In the genomic region with DNA sequence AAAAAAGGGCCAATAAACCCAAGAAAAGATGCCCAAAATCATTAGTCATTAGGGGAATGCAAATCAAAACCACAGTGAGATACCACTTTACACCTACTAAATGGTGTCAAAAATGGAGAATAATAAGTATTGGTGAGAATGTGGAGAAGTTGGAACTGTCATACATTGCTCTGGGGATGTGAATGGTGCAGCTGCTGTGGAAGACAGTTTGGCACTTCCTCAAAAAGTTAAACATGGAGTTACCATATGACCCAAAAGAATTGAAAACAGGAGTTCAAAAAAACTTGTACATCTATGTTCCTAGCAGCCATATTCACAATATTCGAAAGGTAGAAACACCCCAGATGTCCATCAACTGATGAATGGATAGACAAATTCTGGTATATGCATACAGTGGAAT, we compare ENCODE assay signal across 2 cellular contexts.
TF ChIP-seq lines count a peak whose summit lies in the region.

No MANE protein-coding gene starts in this region.

TF ChIP-seq in HepG2, 621 proteins besides CTCF, POLR2A, EP300 and RAD21:
- TF ChIP-seq RBM22 (optimal IDR thresholded peaks at IDR 0.05; ENCODE audit: low read length) (no peak), TEAD3 (CRISPR knock-in tag; optimal IDR thresholded peaks at IDR 0.05; ENCODE audit: borderline replicate concordance) (no peak), PRMT3 (CRISPR knock-in tag; IDR thresholded peaks at IDR 0.05; ENCODE audit: borderline replicate concordance, low read depth) (no peak), XBP1 (CRISPR knock-in tag; IDR thresholded peaks at IDR 0.05) (no peak), ZNF256 (CRISPR knock-in tag; conservative IDR thresholded peaks at IDR 0.05) (no peak), MAZ (IDR thresholded peaks at IDR 0.05; ENCODE audit: borderline replicate concordance, low read depth, low read length) (no peak), MAZ (CRISPR knock-in tag; IDR thresholded peaks at IDR 0.05; ENCODE audit: low read depth) (no peak), ZNF747 (CRISPR knock-in tag; IDR thresholded peaks at IDR 0.05; ENCODE audit: borderline replicate concordance) (no peak), ZNF724P (CRISPR knock-in tag; IDR thresholded peaks at IDR 0.05; ENCODE audit: borderline replicate concordance) (no peak), RARG (CRISPR knock-in tag; IDR thresholded peaks at IDR 0.05; ENCODE audit: low read depth) (no peak), TAF1 (CRISPR knock-in tag; IDR thresholded peaks at IDR 0.05) (no peak), TAF15 (IDR thresholded peaks at IDR 0.05; ENCODE audit: low read depth, low read length, poor library complexity, severe bottlenecking) (no peak)
- TF ChIP-seq, protein P1, sequence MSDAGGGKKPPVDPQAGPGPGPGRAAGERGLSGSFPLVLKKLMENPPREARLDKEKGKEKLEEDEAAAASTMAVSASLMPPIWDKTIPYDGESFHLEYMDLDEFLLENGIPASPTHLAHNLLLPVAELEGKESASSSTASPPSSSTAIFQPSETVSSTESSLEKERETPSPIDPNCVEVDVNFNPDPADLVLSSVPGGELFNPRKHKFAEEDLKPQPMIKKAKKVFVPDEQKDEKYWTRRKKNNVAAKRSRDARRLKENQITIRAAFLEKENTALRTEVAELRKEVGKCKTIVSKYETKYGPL (CRISPR knock-in tag; IDR thresholded peaks at IDR 0.05): no peak
- TF ChIP-seq, protein P2, sequence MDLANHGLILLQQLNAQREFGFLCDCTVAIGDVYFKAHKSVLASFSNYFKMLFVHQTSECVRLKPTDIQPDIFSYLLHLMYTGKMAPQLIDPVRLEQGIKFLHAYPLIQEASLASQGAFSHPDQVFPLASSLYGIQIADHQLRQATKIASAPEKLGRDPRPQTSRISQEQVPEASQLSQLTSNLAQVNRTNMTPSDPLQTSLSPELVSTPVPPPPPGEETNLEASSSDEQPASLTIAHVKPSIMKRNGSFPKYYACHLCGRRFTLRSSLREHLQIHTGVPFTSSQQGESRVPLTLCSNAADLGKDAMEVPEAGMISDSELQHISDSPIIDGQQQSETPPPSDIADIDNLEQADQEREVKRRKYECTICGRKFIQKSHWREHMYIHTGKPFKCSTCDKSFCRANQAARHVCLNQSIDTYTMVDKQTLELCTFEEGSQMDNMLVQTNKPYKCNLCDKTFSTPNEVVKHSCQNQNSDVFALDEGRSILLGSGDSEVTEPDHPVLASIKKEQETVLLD (CRISPR knock-in tag; IDR thresholded peaks at IDR 0.05; ENCODE audit: low read depth): no peak
- TF ChIP-seq, protein P3, sequence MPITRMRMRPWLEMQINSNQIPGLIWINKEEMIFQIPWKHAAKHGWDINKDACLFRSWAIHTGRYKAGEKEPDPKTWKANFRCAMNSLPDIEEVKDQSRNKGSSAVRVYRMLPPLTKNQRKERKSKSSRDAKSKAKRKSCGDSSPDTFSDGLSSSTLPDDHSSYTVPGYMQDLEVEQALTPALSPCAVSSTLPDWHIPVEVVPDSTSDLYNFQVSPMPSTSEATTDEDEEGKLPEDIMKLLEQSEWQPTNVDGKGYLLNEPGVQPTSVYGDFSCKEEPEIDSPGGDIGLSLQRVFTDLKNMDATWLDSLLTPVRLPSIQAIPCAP (CRISPR knock-in tag; IDR thresholded peaks at IDR 0.05; ENCODE audit: low read depth): no peak
- TF ChIP-seq, protein P4, sequence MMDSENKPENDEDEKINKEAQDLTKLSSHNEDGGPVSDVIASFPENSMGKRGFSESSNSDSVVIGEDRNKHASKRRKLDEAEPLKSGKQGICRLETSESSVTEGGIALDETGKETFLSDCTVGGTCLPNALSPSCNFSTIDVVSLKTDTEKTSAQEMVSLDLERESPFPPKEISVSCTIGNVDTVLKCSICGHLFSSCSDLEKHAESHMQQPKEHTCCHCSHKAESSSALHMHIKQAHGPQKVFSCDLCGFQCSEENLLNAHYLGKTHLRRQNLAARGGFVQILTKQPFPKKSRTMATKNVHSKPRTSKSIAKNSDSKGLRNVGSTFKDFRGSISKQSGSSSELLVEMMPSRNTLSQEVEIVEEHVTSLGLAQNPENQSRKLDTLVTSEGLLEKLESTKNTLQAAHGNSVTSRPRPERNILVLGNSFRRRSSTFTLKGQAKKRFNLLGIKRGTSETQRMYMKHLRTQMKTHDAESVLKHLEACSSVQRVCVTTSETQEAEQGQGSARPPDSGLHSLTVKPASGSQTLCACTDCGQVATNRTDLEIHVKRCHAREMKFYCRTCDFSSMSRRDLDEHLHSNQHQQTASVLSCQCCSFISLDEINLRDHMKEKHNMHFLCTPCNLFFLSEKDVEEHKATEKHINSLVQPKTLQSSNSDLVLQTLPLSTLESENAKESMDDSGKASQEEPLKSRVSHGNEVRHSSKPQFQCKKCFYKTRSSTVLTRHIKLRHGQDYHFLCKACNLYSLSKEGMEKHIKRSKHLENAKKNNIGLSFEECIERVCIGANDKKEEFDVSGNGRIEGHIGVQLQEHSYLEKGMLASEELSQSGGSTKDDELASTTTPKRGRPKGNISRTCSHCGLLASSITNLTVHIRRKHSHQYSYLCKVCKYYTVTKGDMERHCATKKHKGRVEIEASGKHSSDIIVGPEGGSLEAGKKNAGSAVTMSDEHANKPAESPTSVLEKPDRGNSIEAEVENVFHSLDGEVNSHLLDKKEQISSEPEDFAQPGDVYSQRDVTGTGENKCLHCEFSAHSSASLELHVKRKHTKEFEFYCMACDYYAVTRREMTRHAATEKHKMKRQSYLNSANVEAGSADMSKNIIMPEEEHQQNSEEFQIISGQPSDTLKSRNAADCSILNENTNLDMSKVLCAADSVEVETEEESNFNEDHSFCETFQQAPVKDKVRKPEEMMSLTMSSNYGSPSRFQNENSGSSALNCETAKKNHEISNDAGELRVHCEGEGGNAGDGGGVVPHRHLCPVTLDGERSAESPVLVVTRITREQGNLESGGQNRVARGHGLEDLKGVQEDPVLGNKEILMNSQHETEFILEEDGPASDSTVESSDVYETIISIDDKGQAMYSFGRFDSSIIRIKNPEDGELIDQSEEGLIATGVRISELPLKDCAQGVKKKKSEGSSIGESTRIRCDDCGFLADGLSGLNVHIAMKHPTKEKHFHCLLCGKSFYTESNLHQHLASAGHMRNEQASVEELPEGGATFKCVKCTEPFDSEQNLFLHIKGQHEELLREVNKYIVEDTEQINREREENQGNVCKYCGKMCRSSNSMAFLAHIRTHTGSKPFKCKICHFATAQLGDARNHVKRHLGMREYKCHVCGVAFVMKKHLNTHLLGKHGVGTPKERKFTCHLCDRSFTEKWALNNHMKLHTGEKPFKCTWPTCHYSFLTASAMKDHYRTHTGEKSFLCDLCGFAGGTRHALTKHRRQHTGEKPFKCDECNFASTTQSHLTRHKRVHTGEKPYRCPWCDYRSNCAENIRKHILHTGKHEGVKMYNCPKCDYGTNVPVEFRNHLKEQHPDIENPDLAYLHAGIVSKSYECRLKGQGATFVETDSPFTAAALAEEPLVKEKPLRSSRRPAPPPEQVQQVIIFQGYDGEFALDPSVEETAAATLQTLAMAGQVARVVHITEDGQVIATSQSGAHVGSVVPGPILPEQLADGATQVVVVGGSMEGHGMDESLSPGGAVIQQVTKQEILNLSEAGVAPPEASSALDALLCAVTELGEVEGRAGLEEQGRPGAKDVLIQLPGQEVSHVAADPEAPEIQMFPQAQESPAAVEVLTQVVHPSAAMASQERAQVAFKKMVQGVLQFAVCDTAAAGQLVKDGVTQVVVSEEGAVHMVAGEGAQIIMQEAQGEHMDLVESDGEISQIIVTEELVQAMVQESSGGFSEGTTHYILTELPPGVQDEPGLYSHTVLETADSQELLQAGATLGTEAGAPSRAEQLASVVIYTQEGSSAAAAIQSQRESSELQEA (CRISPR knock-in tag; IDR thresholded peaks at IDR 0.05; ENCODE audit: not compliant biosample characterization): no peak
TF ChIP-seq in HepG2: peak in this region for 0.

TF ChIP-seq in K562, 482 proteins besides CTCF, POLR2A, EP300 and RAD21:
- no peak for TF ChIP-seq ZNF717 (CRISPR knock-in tag; IDR thresholded peaks at IDR 0.05)
- no peak for TF ChIP-seq KLF10 (CRISPR knock-in tag; IDR thresholded peaks at IDR 0.05)
- no peak for TF ChIP-seq XRCC3 (IDR thresholded peaks at IDR 0.05)
- TF ChIP-seq SPI1 (IDR thresholded peaks at IDR 0.05; ENCODE audit: borderline replicate concordance, low read depth, low read length): peak; percentile 68; the same call in 1 of the 2 replicates
- TF ChIP-seq, protein P5, sequence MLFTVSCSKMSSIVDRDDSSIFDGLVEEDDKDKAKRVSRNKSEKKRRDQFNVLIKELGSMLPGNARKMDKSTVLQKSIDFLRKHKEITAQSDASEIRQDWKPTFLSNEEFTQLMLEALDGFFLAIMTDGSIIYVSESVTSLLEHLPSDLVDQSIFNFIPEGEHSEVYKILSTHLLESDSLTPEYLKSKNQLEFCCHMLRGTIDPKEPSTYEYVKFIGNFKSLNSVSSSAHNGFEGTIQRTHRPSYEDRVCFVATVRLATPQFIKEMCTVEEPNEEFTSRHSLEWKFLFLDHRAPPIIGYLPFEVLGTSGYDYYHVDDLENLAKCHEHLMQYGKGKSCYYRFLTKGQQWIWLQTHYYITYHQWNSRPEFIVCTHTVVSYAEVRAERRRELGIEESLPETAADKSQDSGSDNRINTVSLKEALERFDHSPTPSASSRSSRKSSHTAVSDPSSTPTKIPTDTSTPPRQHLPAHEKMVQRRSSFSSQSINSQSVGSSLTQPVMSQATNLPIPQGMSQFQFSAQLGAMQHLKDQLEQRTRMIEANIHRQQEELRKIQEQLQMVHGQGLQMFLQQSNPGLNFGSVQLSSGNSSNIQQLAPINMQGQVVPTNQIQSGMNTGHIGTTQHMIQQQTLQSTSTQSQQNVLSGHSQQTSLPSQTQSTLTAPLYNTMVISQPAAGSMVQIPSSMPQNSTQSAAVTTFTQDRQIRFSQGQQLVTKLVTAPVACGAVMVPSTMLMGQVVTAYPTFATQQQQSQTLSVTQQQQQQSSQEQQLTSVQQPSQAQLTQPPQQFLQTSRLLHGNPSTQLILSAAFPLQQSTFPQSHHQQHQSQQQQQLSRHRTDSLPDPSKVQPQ (CRISPR knock-in tag; IDR thresholded peaks at IDR 0.05; ENCODE audit: borderline replicate concordance): no peak
